In genomic region chr10:59350558-59350957, GRCh38 we compare ENCODE assay signal across 30 cellular contexts. TPM values are rescaled to one million over a fixed set of nuclear protein-coding genes. Genes with fewer than 3 reads are reported as not detected.
"Had no signal": no experiment of that assay in that cellular context is flagged by ENCODE, and none has a peak within 500 bp of the region (broad histone marks: within the 10 kb centered on the region; RNA-seq: fewer than 3 reads in every experiment).

No MANE protein-coding gene starts in this region.

- H3K36me3 ChIP-seq: brain microvascular endothelial cell, SJSA1, WERI-Rb-1 had no signal

- H3K27me3 ChIP-seq: brain microvascular endothelial cell, SJSA1 had no signal

- H3K4me1 ChIP-seq: SJSA1 had no signal

- DNase-seq: activated CD4-positive, alpha-beta T cell treated with anti-CD3 and anti-CD28 coated beads, Interleukin-2, amount 10 ng/mL, durations not matched to agents 24 days and 14 days; activated CD4-positive, alpha-beta T cell treated with anti-CD3 and anti-CD28 coated beads, Interleukin-2, amount 50 U/mL, for 4 hours; activated CD8-positive, alpha-beta T cell treated with anti-CD3 and anti-CD28 coated beads for 36 hours; activated effector memory CD4-positive, alpha-beta T cell treated with anti-CD3 and anti-CD28 coated beads, Interleukin-2, amount 50 U/mL, for 16 hours; activated naive CD4-positive, alpha-beta T cell; activated naive CD4-positive, alpha-beta T cell treated with anti-CD3 and anti-CD28 coated beads, Interleukin-2, amount 50 U/mL, for 16 hours; activated naive CD8-positive, alpha-beta T cell treated with anti-CD3 and anti-CD28 coated beads for 36 hours; activated T-cell treated with anti-CD3 and anti-CD28 coated beads, Interleukin-2, amount 50 U/mL, for 1 hour; activated T-cell treated with anti-CD3 and anti-CD28 coated beads, Interleukin-2, amount 50 U/mL, for 72 hours; amniotic stem cell; aorta; brain microvascular endothelial cell; central memory CD4-positive, alpha-beta T cell; NCI-H1105; NCI-H1417 treated with DMSO at 0.1 percent for 48 hours; NCI-H1930; NCI-H2081 treated with DMSO at 0.1 percent for 48 hours; NCI-H345; NCI-H524 treated with DMSO at 0.1 percent for 48 hours; Right ventricle myocardium superior; T-cell; T-helper 17 cell; WERI-Rb-1 had no signal

- H3K9me3 ChIP-seq: SJSA1 had no signal

- ATAC-seq: activated CD8-positive, alpha-beta T cell treated with anti-CD3 and anti-CD28 coated beads for 36 hours; activated T-cell treated with anti-CD3 and anti-CD28 coated beads, Interleukin-2, amount 50 U/mL, for 72 hours; activated T-helper 17 cell treated with anti-CD3 and anti-CD28 coated beads, Interleukin-2, amount 50 U/mL, for 72 hours; K562; SK-N-SH treated with all-trans-retinoic acid at 6 μM for 48 hours; T-cell; T-helper 17 cell had no signal

- H3K27ac ChIP-seq: brain microvascular endothelial cell, SJSA1, WERI-Rb-1 had no signal

- H3K4me3 ChIP-seq: K562, SJSA1 had no signal

RNA-seq across cellular contexts. Expression of gene FAM13C, which starts 11.8 kb away (rescaled TPM):
- total RNA-seq: activated CD4-positive, alpha-beta T cell treated with anti-CD3 and anti-CD28 coated beads, Interleukin-2, amount 10 ng/mL, durations not matched to agents 24 days and 14 days; activated CD8-positive, alpha-beta memory T cell treated with anti-CD3 and anti-CD28 coated beads for 36 hours; activated CD8-positive, alpha-beta T cell treated with anti-CD3 and anti-CD28 coated beads for 36 hours; activated T-cell treated with anti-CD3 and anti-CD28 coated beads, Interleukin-2, amount 50 U/mL, for 72 hours; K562; MCF 10A; OCI-LY7; T-cell; T-helper 17 cell had no signal
- polyA plus RNA-seq: K562 had no signal
